In genomic region chr2:151028691-151029176, GRCh38 we compare ENCODE assay signal across 26 cellular contexts.
"Had no signal": no experiment of that assay in that cellular context is flagged by ENCODE, and none has a peak within 500 bp of the region (broad histone marks: within the 10 kb centered on the region; RNA-seq: fewer than 3 reads in every experiment).

No MANE protein-coding gene starts in this region.

- H3K27ac Mint-ChIP-seq: activated B cell treated with CpG ODN at 0.5 μM for 24 hours; activated CD8-positive, alpha-beta memory T cell treated with anti-CD3 and anti-CD28 coated beads, Interleukin-2, amount 10 ng/mL, durations not matched to agents 7 days and 5 days; activated CD8-positive, alpha-beta T cell treated with anti-CD3 and anti-CD28 coated beads, Interleukin-2, amount 10 ng/mL, durations not matched to agents 7 days and 5 days; activated naive CD4-positive, alpha-beta T cell treated with anti-CD3 and anti-CD28 coated beads for 36 hours; activated naive CD8-positive, alpha-beta T cell treated with anti-CD3 and anti-CD28 coated beads, Interleukin-2, amount 10 ng/mL, durations not matched to agents 7 days and 5 days; natural killer cell; neural progenitor cell had no signal

- H3K79me2 ChIP-seq: hepatocyte had no signal

- ATAC-seq: activated CD8-positive, alpha-beta memory T cell treated with anti-CD3 and anti-CD28 coated beads, Interleukin-2, amount 10 ng/mL, durations not matched to agents 7 days and 5 days; activated CD8-positive, alpha-beta T cell treated with anti-CD3 and anti-CD28 coated beads, Interleukin-2, amount 10 ng/mL, durations not matched to agents 7 days and 5 days; gastroesophageal sphincter; left colon; natural killer cell had no signal

- H3K27me3 ChIP-seq: esophagus muscularis mucosa, gastroesophageal sphincter, hepatocyte, neural progenitor cell, right atrium auricular region, tibial nerve had no signal

- H3K36me3 Mint-ChIP-seq: activated CD8-positive, alpha-beta memory T cell treated with anti-CD3 and anti-CD28 coated beads, Interleukin-2, amount 10 ng/mL, durations not matched to agents 7 days and 5 days; activated naive CD8-positive, alpha-beta T cell treated with anti-CD3 and anti-CD28 coated beads, Interleukin-2, amount 10 ng/mL, durations not matched to agents 7 days and 5 days; neural progenitor cell had no signal

- H3K4me1 ChIP-seq: neural progenitor cell had no signal

- H3K9me3 Mint-ChIP-seq: activated B cell treated with CpG ODN at 0.5 μM for 24 hours; activated naive CD4-positive, alpha-beta T cell treated with anti-CD3 and anti-CD28 coated beads for 36 hours; activated naive CD8-positive, alpha-beta T cell treated with anti-CD3 and anti-CD28 coated beads, Interleukin-2, amount 10 ng/mL, durations not matched to agents 7 days and 5 days; natural killer cell; neural progenitor cell had no signal

- DNase-seq: activated B cell treated with CpG ODN at 0.5 μM for 24 hours; activated CD4-positive, alpha-beta T cell treated with anti-CD3 and anti-CD28 coated beads, Interleukin-2, amount 50 U/mL, for 1 hour; activated CD8-positive, alpha-beta memory T cell treated with anti-CD3 and anti-CD28 coated beads, Interleukin-2, amount 10 ng/mL, durations not matched to agents 7 days and 5 days; activated CD8-positive, alpha-beta T cell treated with anti-CD3 and anti-CD28 coated beads, Interleukin-2, amount 10 ng/mL, durations not matched to agents 7 days and 5 days; activated effector memory CD4-positive, alpha-beta T cell treated with Interleukin-2 at 50 U/mL for 16 hours; activated naive CD4-positive, alpha-beta T cell treated with anti-CD3 and anti-CD28 coated beads for 36 hours; activated naive CD8-positive, alpha-beta T cell treated with anti-CD3 and anti-CD28 coated beads, Interleukin-2, amount 10 ng/mL, durations not matched to agents 7 days and 5 days; activated T-cell treated with anti-CD3 and anti-CD28 coated beads for 4 hours; amygdala; central memory CD4-positive, alpha-beta T cell; dermis blood vessel endothelial cell; effector CD4-positive, alpha-beta T cell; kidney; left colon; midbrain; natural killer cell; occipital lobe; stimulated activated CD4-positive, alpha-beta T cell treated with anti-CD3 and anti-CD28 coated beads, Interleukin-2, amount 100 ng/mL, for 48 hours; stimulated activated naive CD4-positive, alpha-beta T cell treated with Interleukin-2 at 50 U/mL for 16 hours; T-helper 2 cell had no signal

- H3K4me3 Mint-ChIP-seq: activated B cell treated with CpG ODN at 0.5 μM for 24 hours; activated CD8-positive, alpha-beta memory T cell treated with anti-CD3 and anti-CD28 coated beads, Interleukin-2, amount 10 ng/mL, durations not matched to agents 7 days and 5 days; activated CD8-positive, alpha-beta T cell treated with anti-CD3 and anti-CD28 coated beads, Interleukin-2, amount 10 ng/mL, durations not matched to agents 7 days and 5 days; activated naive CD4-positive, alpha-beta T cell treated with anti-CD3 and anti-CD28 coated beads for 36 hours; activated naive CD8-positive, alpha-beta T cell treated with anti-CD3 and anti-CD28 coated beads, Interleukin-2, amount 10 ng/mL, durations not matched to agents 7 days and 5 days; natural killer cell; neural progenitor cell had no signal

- H2AFZ ChIP-seq: hepatocyte, neural progenitor cell had no signal

- H3K4me2 ChIP-seq: hepatocyte, neural progenitor cell had no signal

- H3K27ac ChIP-seq: esophagus muscularis mucosa, gastroesophageal sphincter, hepatocyte, neural progenitor cell, right atrium auricular region, tibial nerve had no signal

- H3K9me3 ChIP-seq: esophagus muscularis mucosa, gastroesophageal sphincter, right atrium auricular region, tibial nerve had no signal

- H3K4me1 Mint-ChIP-seq: activated B cell treated with CpG ODN at 0.5 μM for 24 hours, natural killer cell, neural progenitor cell had no signal

- H3K36me3 ChIP-seq: esophagus muscularis mucosa, gastroesophageal sphincter, neural progenitor cell, right atrium auricular region, tibial nerve had no signal

- H3K9ac ChIP-seq: neural progenitor cell had no signal

- H3K4me3 ChIP-seq: esophagus muscularis mucosa, gastroesophageal sphincter, hepatocyte, neural progenitor cell, right atrium auricular region, tibial nerve had no signal
